In genomic region chr3:139564290-139564861, GRCh38 we compare ENCODE assay signal across 8 cellular contexts. TPM values are rescaled to one million over a fixed set of nuclear protein-coding genes. Genes with fewer than 3 reads are reported as not detected.
DNase-seq lines count a peak whose midpoint lies in the region.

No MANE protein-coding gene starts in this region.

- no peak overlapping the region for H3K4me3 ChIP-seq in SK-N-MC

- no peak overlapping the region for H3K9ac ChIP-seq in SK-N-MC (ENCODE audit: insufficient read length)

- no peaks in the 10 kb centered on the region for H3K9me3 ChIP-seq in SK-N-MC (ENCODE audit: low read depth, low read length)

- no peaks in the 10 kb centered on the region for H3K36me3 ChIP-seq in SK-N-MC (ENCODE audit: insufficient read depth, low read length)

- H3K27ac ChIP-seq in SK-N-MC = peak overlapping the region; percentile 81

- peak; percentile 47 for DNase-seq in D341Med (ENCODE audit: low spot score)
- DNase-seq in Kasumi-1 (lab: John Stamatoyannopoulos, UW) = peak; percentile 38 to 39
- no peak for DNase-seq in SK-N-MC (ENCODE audit: low read depth, low spot score)
- DNase-seq in iris pigment epithelial cell (ENCODE audit: low read depth) = peak; percentile 21
- DNase-seq in HCEC 1CT = no peak
- no peak for DNase-seq in hippocampal formation (lab: John Stamatoyannopoulos, UW)
- DNase-seq in stimulated activated CD8-positive, alpha-beta memory T cell treated with anti-CD3 and anti-CD28 coated beads, Interleukin-4, amount 100 ng/mL, for 48 hours = no peak
- no peak for DNase-seq in occipital lobe (lab: John Stamatoyannopoulos, UW)

RNA-seq across cellular contexts. Expression of gene RBP1, which starts 24.8 kb away (rescaled TPM):
- total RNA-seq in occipital lobe = 12.0 TPM

Comparison
In these comparisons a context has a peak if more than half of its experiments do, and no peak if none do; other contexts are left out.
1. DNase-seq: peak in D341Med (single experiment), Kasumi-1 (2 of 2) and iris pigment epithelial cell (single experiment); none in SK-N-MC (single experiment), HCEC 1CT (single experiment), hippocampal formation (0 of 2), stimulated activated CD8-positive, alpha-beta memory T cell treated with anti-CD3 and anti-CD28 coated beads, Interleukin-4, amount 100 ng/mL, for 48 hours (single experiment) and occipital lobe (single experiment).